ENCODE assay signal across 12 cellular contexts in the genomic region with DNA sequence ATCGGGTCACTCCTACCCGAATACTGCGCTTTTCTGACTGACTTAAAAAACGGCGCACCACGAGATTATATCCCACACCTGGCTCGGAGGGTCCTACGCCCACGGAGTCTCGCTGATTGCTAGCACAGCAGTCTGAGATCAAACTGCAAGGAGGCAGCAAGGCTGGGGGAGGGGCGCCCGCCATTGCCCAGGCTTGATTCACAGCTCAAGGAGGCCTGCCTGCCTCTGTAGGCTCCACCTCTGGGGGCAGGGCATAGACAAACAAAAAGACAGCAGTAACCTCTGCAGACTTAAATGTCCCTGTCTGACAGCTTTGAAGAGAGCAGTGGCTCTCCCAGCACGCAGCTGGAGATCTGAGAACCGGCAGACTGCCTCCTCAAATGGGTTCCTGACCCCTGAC. TPM values are rescaled to one million over a fixed set of nuclear protein-coding genes. Genes with fewer than 3 reads are reported as not detected.
"Had no signal": no experiment of that assay in that cellular context is flagged by ENCODE, and none has a peak within 500 bp of the region (broad histone marks: within the 10 kb centered on the region; RNA-seq: fewer than 3 reads in every experiment).

No MANE protein-coding gene starts in this region.

RNA-seq across cellular contexts. Expression of a gene that starts 28.5 kb away (rescaled TPM):
- total RNA-seq: kidney epithelial cell, left cardiac atrium, left colon, left lobe of liver, left ventricle myocardium inferior, left ventricle myocardium superior, liver, lung microvascular endothelial cell, mesenteric fat pad, mononuclear cell, mucosa of descending colon, myocyte had no signal
